In the genomic region with DNA sequence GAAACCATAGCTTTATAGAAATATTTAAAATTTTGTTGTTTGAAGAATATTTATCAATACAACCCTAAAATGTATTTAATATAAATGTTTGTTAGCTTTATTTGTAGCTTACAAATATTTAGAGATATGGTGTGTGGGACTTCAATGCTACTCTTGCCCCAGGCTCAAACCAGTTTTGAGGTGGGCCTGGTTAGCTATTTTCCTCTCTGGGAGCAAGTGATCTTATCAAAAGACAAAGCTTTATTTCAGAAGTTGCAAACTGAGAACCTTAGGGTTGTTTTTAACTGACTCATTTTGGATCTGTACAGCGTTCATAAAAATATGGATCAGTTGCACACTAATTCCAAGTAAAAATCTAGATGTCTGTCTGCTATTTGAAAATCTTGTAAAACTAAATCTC, we compare ENCODE assay signal across 3 cellular contexts.
"Had no signal": no experiment of that assay in that cellular context is flagged by ENCODE, and none has a peak within 500 bp of the region (broad histone marks: within the 10 kb centered on the region; RNA-seq: fewer than 3 reads in every experiment).

No MANE protein-coding gene starts in this region.

- DNase-seq: GDM1, GF-D8 had no signal

- ATAC-seq: GM12878 had no signal

- H3K4me3 ChIP-seq: GM12878 had no signal
